ENCODE assay signal across 8 cellular contexts in genomic region chr10:87863951-87864496, GRCh38. TPM values are rescaled to one million over a fixed set of nuclear protein-coding genes. Genes with fewer than 3 reads are reported as not detected.
DNase-seq lines count a peak whose midpoint lies in the region; ATAC-seq and TF ChIP-seq lines count a peak whose summit lies in the region.
"Not testable (repeated sequence)": the region's sequence is repeated elsewhere in the genome, so short reads cannot be mapped to it uniquely, and the experiment has no call there.

No MANE protein-coding gene starts in this region.

- peaks cover 44% of the 10 kb centered on the region for H3K4me1 Mint-ChIP-seq in activated naive CD4-positive, alpha-beta T cell treated with anti-CD3 and anti-CD28 coated beads for 36 hours (ENCODE audit: low read depth)
- peaks cover 42 to 52% of the 10 kb centered on the region in 2 donors for H3K4me1 Mint-ChIP-seq in effector memory CD8-positive, alpha-beta T cell (ENCODE audit: low read depth in 2 of 2)
- H3K4me1 Mint-ChIP-seq in immature natural killer cell = peaks cover 62 to 68% of the 10 kb centered on the region in 2 donors

- intact Hi-C loops in activated naive CD4-positive, alpha-beta T cell treated with anti-CD3 and anti-CD28 coated beads for 36 hours (cut with micrococcal nuclease) = loop anchor here (2.0 to 5.0 kb wide), 9 partner anchors 15 to 1018 kb away; partner anchors contain the start of genes PAPSS2 and STAMBPL1

- not testable (repeated sequence) for TF ChIP-seq EP300 in suprapubic skin (IDR thresholded peaks at IDR 0.05)

- not testable (repeated sequence) for H3K9me3 ChIP-seq in osteoblast (ENCODE audit: low read depth, low read length); suprapubic skin

- not testable (repeated sequence) for H3K9me3 Mint-ChIP-seq in activated naive CD4-positive, alpha-beta T cell treated with anti-CD3 and anti-CD28 coated beads for 36 hours; effector memory CD8-positive, alpha-beta T cell; immature natural killer cell

- H3K27ac ChIP-seq in KMS-11 = peak overlapping the region; percentile 98
- peak overlapping the region; percentile 81 for H3K27ac ChIP-seq in osteoblast (ENCODE audit: low read depth, low read length)
- peak overlapping the region; percentile 97 for H3K27ac ChIP-seq in suprapubic skin

- TF ChIP-seq POLR2A in suprapubic skin (IDR thresholded peaks at IDR 0.05) = not testable (repeated sequence)

- H3K4me2 ChIP-seq in KMS-11 (peak overlapping the region; percentile 100), osteoblast (ENCODE audit: insufficient read depth, low read length) (peak overlapping the region; percentile 92)

- 0% methylated on average over 3 of the region's 47 CpGs for WGBS in suprapubic skin

- H3K27me3 ChIP-seq in KMS-11 (ENCODE audit: insufficient read depth, low read depth); osteoblast (ENCODE audit: insufficient read depth, low read length); suprapubic skin: not testable (repeated sequence)

- H3K4me3 Mint-ChIP-seq in activated naive CD4-positive, alpha-beta T cell treated with anti-CD3 and anti-CD28 coated beads for 36 hours = peak overlapping the region; percentile 96
- peak overlapping the region; percentile 95 to 100 for H3K4me3 Mint-ChIP-seq in effector memory CD8-positive, alpha-beta T cell
- peak overlapping the region; percentile 95 to 100 (median 97) for H3K4me3 Mint-ChIP-seq in immature natural killer cell

- not testable (repeated sequence) for H3K27me3 Mint-ChIP-seq in activated naive CD4-positive, alpha-beta T cell treated with anti-CD3 and anti-CD28 coated beads for 36 hours (ENCODE audit: low read depth); effector memory CD8-positive, alpha-beta T cell
- peaks cover 18 to 34% (median 29%) of the 10 kb centered on the region in 3 donors for H3K27me3 Mint-ChIP-seq in immature natural killer cell (ENCODE audit: low read depth in 3 of 3)

- H3K4me3 ChIP-seq in KMS-11 (IDR thresholded peaks at IDR 0.05; ENCODE audit: insufficient read depth, low read depth, low read length) = not testable (repeated sequence)
- H3K4me3 ChIP-seq in osteoblast (ENCODE audit: insufficient read depth, low read length) = peak overlapping the region; percentile 96
- H3K4me3 ChIP-seq in suprapubic skin = peak overlapping the region; percentile 90

- H2AFZ ChIP-seq in KMS-11 (ENCODE audit: low read depth); osteoblast (ENCODE audit: low read length): not testable (repeated sequence)

- not testable (repeated sequence) for ATAC-seq in effector memory CD8-positive, alpha-beta T cell (replicated peaks)

- H3K36me3 Mint-ChIP-seq in activated naive CD4-positive, alpha-beta T cell treated with anti-CD3 and anti-CD28 coated beads for 36 hours (ENCODE audit: low read depth) = peaks cover 13% of the 10 kb centered on the region
- peaks cover 45% of the 10 kb centered on the region for H3K36me3 Mint-ChIP-seq in effector memory CD8-positive, alpha-beta T cell (ENCODE audit: insufficient read depth)
- H3K36me3 Mint-ChIP-seq in immature natural killer cell = not testable (repeated sequence)

- peaks cover 21% of the 10 kb centered on the region for H3K4me1 ChIP-seq in KMS-11 (ENCODE audit: low read depth, poor library complexity, severe bottlenecking)
- peaks cover 26% of the 10 kb centered on the region for H3K4me1 ChIP-seq in osteoblast (ENCODE audit: insufficient read depth, low read length)
- peaks cover 36% of the 10 kb centered on the region for H3K4me1 ChIP-seq in suprapubic skin

- not testable (repeated sequence) for TF ChIP-seq CTCF in KMS-11 (conservative IDR thresholded peaks at IDR 0.05; ENCODE audit: low read depth, low read length); osteoblast (IDR thresholded peaks at IDR 0.05; ENCODE audit: extremely low read depth, low read depth, low read length); suprapubic skin (IDR thresholded peaks at IDR 0.05)

- H4K20me1 ChIP-seq in KMS-11 (ENCODE audit: insufficient read depth) = not testable (repeated sequence)
- peaks cover 40% of the 10 kb centered on the region for H4K20me1 ChIP-seq in osteoblast (ENCODE audit: insufficient read depth, low read length)

- CTCF ChIA-PET in activated naive CD4-positive, alpha-beta T cell treated with anti-CD3 and anti-CD28 coated beads for 36 hours (lab: Charles Lee) = interaction anchor here (0.5 to 3.6 kb wide), 3 partner anchors 39 to 525 kb away, joined by 3 to 14 read pairs (median 3); no protein-coding TSS in a partner anchor

- DNase-seq in DMS53 (lab: John Stamatoyannopoulos, UW) (peak; percentile 59), T-helper 2 cell (peak in 3 of 5 experiments; percentile 16 to 57 (median 23)), immature natural killer cell (peak; percentile 35 to 48 (median 47)), osteoblast (ENCODE audit: insufficient read length, low spot score, missing footprints) (peak; percentile 1)
- DNase-seq in activated naive CD4-positive, alpha-beta T cell treated with anti-CD3 and anti-CD28 coated beads for 36 hours = peak; percentile 25
- DNase-seq in effector memory CD8-positive, alpha-beta T cell = peak; percentile 11 to 25 (median 17)
- not testable (repeated sequence) for DNase-seq in suprapubic skin (ENCODE audit: low spot score in 2 of 2)

- peak overlapping the region; percentile 94 for H3K9ac ChIP-seq in KMS-11

- H3K27ac Mint-ChIP-seq in activated naive CD4-positive, alpha-beta T cell treated with anti-CD3 and anti-CD28 coated beads for 36 hours = peak overlapping the region; percentile 81
- H3K27ac Mint-ChIP-seq in effector memory CD8-positive, alpha-beta T cell = peak overlapping the region; percentile 86 to 98
- H3K27ac Mint-ChIP-seq in immature natural killer cell = peak overlapping the region; percentile 93 to 97 (median 94)

- H3K36me3 ChIP-seq in KMS-11 (ENCODE audit: insufficient read depth); osteoblast (ENCODE audit: insufficient read depth, low read length); suprapubic skin: not testable (repeated sequence)

- peaks cover 86% of the 10 kb centered on the region for H3K79me2 ChIP-seq in KMS-11 (ENCODE audit: insufficient read depth, low read depth)
- peaks cover 50% of the 10 kb centered on the region for H3K79me2 ChIP-seq in osteoblast (ENCODE audit: insufficient read depth, low read length)

RNA-seq across cellular contexts. Expression of gene PTEN, which starts 0.6 kb away (rescaled TPM):
- total RNA-seq in activated naive CD4-positive, alpha-beta T cell treated with anti-CD3 and anti-CD28 coated beads for 36 hours = 10 to 100 TPM; 30.4 to 34.9 TPM
- 10 to 100 TPM; 18.0 to 33.5 (median 30.6) TPM for polyA plus RNA-seq in immature natural killer cell
- total RNA-seq in osteoblast (169 and 193 TPM in 2 replicates), suprapubic skin (100 to 1,000 TPM in 2 of 4 donors, 10 to 100 TPM in 2; 69.1 to 141 (median 91.8) TPM)

RNA-seq across cellular contexts. Expression of gene KLLN, which starts 0.7 kb away (rescaled TPM):
- under 1 TPM; 0.17 to 0.21 TPM for total RNA-seq in activated naive CD4-positive, alpha-beta T cell treated with anti-CD3 and anti-CD28 coated beads for 36 hours
- polyA plus RNA-seq in immature natural killer cell = under 1 TPM in 2 of 3 donors, not detected in 1; 0.06 to 0.17 TPM
- total RNA-seq in osteoblast = 0.59 and 0.72 TPM in 2 replicates
- total RNA-seq in suprapubic skin = under 1 TPM in 3 of 4 donors, not detected in 1; 0.24 to 0.85 (median 0.34) TPM

RNA-seq across cellular contexts. Expression of gene ATAD1, which starts 46.0 kb away (rescaled TPM):
- 10 to 100 TPM; 47.4 to 53.7 TPM for total RNA-seq in activated naive CD4-positive, alpha-beta T cell treated with anti-CD3 and anti-CD28 coated beads for 36 hours
- polyA plus RNA-seq in immature natural killer cell = 10 to 100 TPM; 31.2 to 44.0 (median 42.1) TPM
- 43.8 and 43.9 TPM in 2 replicates for total RNA-seq in osteoblast
- 10 to 100 TPM; 29.9 to 40.6 (median 31.5) TPM for total RNA-seq in suprapubic skin
